Comparison of ENCODE assay signal across 9 cellular contexts in genomic region chr16:89257281-89257731, GRCh38. TPM values are rescaled to one million over a fixed set of nuclear protein-coding genes. Genes with fewer than 3 reads are reported as not detected.
A peak's percentile ranks its signal among the peaks of the same experiment; 100 is the strongest.
DNase-seq lines count a peak whose midpoint lies in the region; ATAC-seq and TF ChIP-seq lines count a peak whose summit lies in the region.
"Had no signal": no experiment of that assay in that cellular context is flagged by ENCODE, and none has a peak within 500 bp of the region (broad histone marks: within the 10 kb centered on the region; RNA-seq: fewer than 3 reads in every experiment).

No MANE protein-coding gene starts in this region.

- H3K4me3 Mint-ChIP-seq in CD8-positive, alpha-beta T cell = peak overlapping the region; percentile 67

- no CpG with 5 or more reads among the region's 44 CpGs for WGBS in trophoblast cell (ENCODE audit: extremely low coverage, insufficient coverage, insufficient read length)

- peak in 1 of 7 experiments; percentile 23 for DNase-seq in CD8-positive, alpha-beta T cell
- DNase-seq in RWPE1 (ENCODE audit: low spot score) (no peak), fibroblast of peridontal ligament (ENCODE audit: extremely low read depth) (peak; percentile 8), trophoblast cell (no peak), G401 (ENCODE audit: low spot score) (no peak), D341Med (ENCODE audit: low spot score) (no peak)
- no peak for DNase-seq in effector CD4-positive, alpha-beta T cell

- no peak overlapping the region for H4K91ac ChIP-seq in trophoblast cell (ENCODE audit: low read depth, low read length)

- H3K4me3 ChIP-seq in CD8-positive, alpha-beta T cell (ENCODE audit: low read depth, low read length) = peak overlapping the region; percentile 49
- peak overlapping the region; percentile 47 for H3K4me3 ChIP-seq in trophoblast cell (ENCODE audit: low read depth, low read length)

- H3K23ac ChIP-seq in trophoblast cell (ENCODE audit: low read length) = no peak overlapping the region

- in situ Hi-C loops in G401 (cut with HindIII; ENCODE audit: low sequenced_read_pairs) = no loop called here

- no peak overlapping the region for H4K8ac ChIP-seq in trophoblast cell (ENCODE audit: low read depth, low read length)

- peak overlapping the region; percentile 40 for H3K4me2 ChIP-seq in trophoblast cell (ENCODE audit: low read length)

- no peaks in the 10 kb centered on the region for H3K36me3 Mint-ChIP-seq in CD8-positive, alpha-beta T cell

- peak overlapping the region; percentile 17 for H2AFZ ChIP-seq in trophoblast cell (ENCODE audit: insufficient read depth, low read length, poor library complexity)

- H2BK5ac ChIP-seq in trophoblast cell (ENCODE audit: low read depth, low read length, poor library complexity) = no peak overlapping the region

- no peak overlapping the region for H3K18ac ChIP-seq in trophoblast cell (ENCODE audit: low read length)

- H3K14ac ChIP-seq in trophoblast cell (ENCODE audit: low read length) = no peak overlapping the region

- no peak overlapping the region for H2AK5ac ChIP-seq in trophoblast cell (ENCODE audit: low read length)

- intact Hi-C loops in CD8-positive, alpha-beta T cell (cut with DNase I, micrococcal nuclease) = loop anchor here (1.0 kb wide), 1 partner anchor 16 kb away; no protein-coding TSS in a partner anchor

- H3K9me3 Mint-ChIP-seq in CD8-positive, alpha-beta T cell = no peaks in the 10 kb centered on the region

- no peak for TF ChIP-seq CTCF in CD8-positive, alpha-beta T cell (IDR thresholded peaks at IDR 0.05)
- no peak for TF ChIP-seq CTCF in RWPE1 (conservative IDR thresholded peaks at IDR 0.05; ENCODE audit: low read depth)

- no peaks in the 10 kb centered on the region for H3K27me3 ChIP-seq in CD8-positive, alpha-beta T cell (ENCODE audit: insufficient read depth, low read length)
- peaks cover 9% of the 10 kb centered on the region for H3K27me3 ChIP-seq in trophoblast cell (ENCODE audit: insufficient read depth, low read length)

- H3K79me1 ChIP-seq in trophoblast cell (ENCODE audit: low read length) = peaks cover 2% of the 10 kb centered on the region

- H3K79me2 ChIP-seq in trophoblast cell (ENCODE audit: control insufficient read depth, insufficient read depth, low read length, poor library complexity) = no peaks in the 10 kb centered on the region

- no peak overlapping the region for H3K27ac ChIP-seq in CD8-positive, alpha-beta T cell (ENCODE audit: low read depth, low read length)
- H3K27ac ChIP-seq in RWPE1 (peak overlapping the region; percentile 3; the same call in 1 of the 2 replicates), trophoblast cell (ENCODE audit: low read depth, low read length) (no peak overlapping the region)

- H3K36me3 ChIP-seq in CD8-positive, alpha-beta T cell (ENCODE audit: insufficient read depth, low read length) = no peaks in the 10 kb centered on the region
- no peaks in the 10 kb centered on the region for H3K36me3 ChIP-seq in trophoblast cell (ENCODE audit: control insufficient read depth in 1 of 2, insufficient read depth in 2 of 2, low read length in 2 of 2)

- H3K4me1 Mint-ChIP-seq in CD8-positive, alpha-beta T cell (ENCODE audit: low read depth) = peaks cover 13% of the 10 kb centered on the region

- H3K9me3 ChIP-seq in CD8-positive, alpha-beta T cell (ENCODE audit: low read length) = no peaks in the 10 kb centered on the region
- peaks cover 8% of the 10 kb centered on the region for H3K9me3 ChIP-seq in trophoblast cell (ENCODE audit: insufficient read depth, low read depth, low read length)

- H4K12ac ChIP-seq in trophoblast cell (ENCODE audit: low read depth, low read length) = no peak overlapping the region

- H2BK12ac ChIP-seq in trophoblast cell (ENCODE audit: low read length) = no peak overlapping the region

- no peak overlapping the region for H2BK120ac ChIP-seq in trophoblast cell (ENCODE audit: insufficient read depth, low read length, poor library complexity)

- no peak overlapping the region for H3K4ac ChIP-seq in trophoblast cell (ENCODE audit: low read depth, low read length)

- peaks cover 12% of the 10 kb centered on the region for H3K4me1 ChIP-seq in CD8-positive, alpha-beta T cell (ENCODE audit: insufficient read depth, low read length)
- peaks cover 2 to 3% of the 10 kb centered on the region in 2 experiments for H3K4me1 ChIP-seq in trophoblast cell (ENCODE audit: control insufficient read depth in 1 of 2, insufficient read depth in 2 of 2, low read length in 2 of 2)

- peaks cover 19% of the 10 kb centered on the region for H3K27me3 Mint-ChIP-seq in CD8-positive, alpha-beta T cell (ENCODE audit: low read depth)

- no peak overlapping the region for H3K9ac ChIP-seq in trophoblast cell (ENCODE audit: low read length)

- peak; percentile 7 for ATAC-seq in CD8-positive, alpha-beta T cell
- ATAC-seq in GM19328 (IDR thresholded peaks at IDR 0.05; ENCODE audit: unreplicated experiment) = no peak

- CTCF ChIA-PET in CD8-positive, alpha-beta T cell (lab: Charles Lee) = no interaction called here
- CTCF ChIA-PET in RWPE1 (lab: Yijun Ruan, JAX) = no interaction called here

- no peak overlapping the region for H3K27ac Mint-ChIP-seq in CD8-positive, alpha-beta T cell

- POLR2A ChIA-PET in CD8-positive, alpha-beta T cell (lab: Charles Lee) = no interaction called here
- POLR2A ChIA-PET in RWPE1 (lab: Yijun Ruan, JAX; ENCODE audit: low non-redundant PET) = no interaction called here

RNA-seq across cellular contexts. Expression of gene ZNF778, which starts 39.8 kb away (rescaled TPM):
- 1 to 10 TPM; 8.4 to 8.9 TPM for total RNA-seq in CD8-positive, alpha-beta T cell
- polyA plus RNA-seq in trophoblast cell (2013) = 11.2 and 13.0 TPM in 2 replicates
- total RNA-seq in G401 (2014; rRNA removed; shearing (Covaris generic)) = 8.3 and 23.0 TPM in 2 replicates

RNA-seq across cellular contexts. Expression of gene SLC22A31, which starts 57.0 kb away (rescaled TPM):
- under 1 TPM in 1 of 2 experiments, not detected in 1; 0.33 TPM for total RNA-seq in CD8-positive, alpha-beta T cell
- polyA plus RNA-seq in trophoblast cell (2013) = 2.1 and 2.2 TPM in 2 replicates
- 0.55 and 1.5 TPM in 2 replicates for total RNA-seq in G401 (2014; rRNA removed; shearing (Covaris generic))
- total RNA-seq: subcutaneous adipose tissue had no signal
